In genomic region chr18:12061685-12062084, GRCh38 we compare ENCODE assay signal across 35 cellular contexts. TPM values are rescaled to one million over a fixed set of nuclear protein-coding genes. Genes with fewer than 3 reads are reported as not detected.
"Had no signal": no experiment of that assay in that cellular context is flagged by ENCODE, and none has a peak within 500 bp of the region (broad histone marks: within the 10 kb centered on the region; RNA-seq: fewer than 3 reads in every experiment).

No MANE protein-coding gene starts in this region.

- H3K27me3 ChIP-seq: colonic mucosa, esophagus squamous epithelium, gastrocnemius medialis, heart right ventricle, left lung had no signal

- H3K27me3 Mint-ChIP-seq: memory B cell; naive thymus-derived CD4-positive, alpha-beta T cell had no signal

- DNase-seq: colonic mucosa; cortex of kidney; effector CD8-positive, alpha-beta T cell; effector memory CD8-positive, alpha-beta T cell; endodermal cell; erythroblast; esophagus squamous epithelium; foreskin fibroblast; foreskin melanocyte; gastrocnemius medialis; glutamatergic neuron; head of caudate nucleus; heart right ventricle; hippocampal formation; left cardiac atrium; left ventricle myocardium superior; mammary epithelial cell; mesendoderm; midbrain; naive thymus-derived CD4-positive, alpha-beta T cell had no signal

- H3K27ac ChIP-seq: colonic mucosa, epithelial cell of prostate, esophagus squamous epithelium, gastrocnemius medialis, heart right ventricle, left lung had no signal

- H3K36me3 Mint-ChIP-seq: memory B cell; naive thymus-derived CD4-positive, alpha-beta T cell had no signal

- FAIRE-seq: endometrium, islet of Langerhans, keratinocyte had no signal

- H3K36me3 ChIP-seq: colonic mucosa, esophagus squamous epithelium, gastrocnemius medialis, heart right ventricle, left lung had no signal

- ATAC-seq: effector memory CD8-positive, alpha-beta T cell; esophagus mucosa; gastrocnemius medialis; left cardiac atrium; left lung; left ventricle myocardium superior; naive thymus-derived CD4-positive, alpha-beta T cell had no signal

- H3K4me1 ChIP-seq: colonic mucosa, esophagus squamous epithelium, gastrocnemius medialis, heart right ventricle, left lung had no signal

- H3K9me3 Mint-ChIP-seq: dendritic cell treated with granulocyte-macrophage colony-stimulating factor and Interleukin-4, amounts not matched to agents 40 ng/mL and 50 ng/mL, for 4 days; effector memory CD8-positive, alpha-beta T cell; endodermal cell; memory B cell had no signal

- H3K4me3 ChIP-seq: colonic mucosa, esophagus squamous epithelium, gastrocnemius medialis, heart right ventricle, left lung, lung had no signal

- H3K27ac Mint-ChIP-seq: dendritic cell treated with granulocyte-macrophage colony-stimulating factor and Interleukin-4, amounts not matched to agents 40 ng/mL and 50 ng/mL, for 4 days; effector memory CD8-positive, alpha-beta T cell; endodermal cell; memory B cell; naive thymus-derived CD4-positive, alpha-beta T cell had no signal

- H3K9me3 ChIP-seq: colonic mucosa, esophagus squamous epithelium, gastrocnemius medialis, heart right ventricle, left lung had no signal

- H3K4me3 Mint-ChIP-seq: dendritic cell treated with granulocyte-macrophage colony-stimulating factor and Interleukin-4, amounts not matched to agents 40 ng/mL and 50 ng/mL, for 4 days; effector memory CD8-positive, alpha-beta T cell; endodermal cell; memory B cell; naive thymus-derived CD4-positive, alpha-beta T cell had no signal

- H3K4me1 Mint-ChIP-seq: endodermal cell had no signal

RNA-seq across cellular contexts. Expression of gene ANKRD62, which starts 32.0 kb away (rescaled TPM):
- total RNA-seq: dermis microvascular lymphatic vessel endothelial cell; endodermal cell; gastrocnemius medialis; glomerular endothelial cell; heart right ventricle; kidney epithelial cell; left cardiac atrium; left ventricle myocardium superior; lower leg skin; mammary epithelial cell; mononuclear cell; mucosa of gallbladder; naive thymus-derived CD4-positive, alpha-beta T cell had no signal
- polyA plus RNA-seq: heart right ventricle; keratinocyte; mammary epithelial cell; naive thymus-derived CD4-positive, alpha-beta T cell had no signal
